In the genomic region with DNA sequence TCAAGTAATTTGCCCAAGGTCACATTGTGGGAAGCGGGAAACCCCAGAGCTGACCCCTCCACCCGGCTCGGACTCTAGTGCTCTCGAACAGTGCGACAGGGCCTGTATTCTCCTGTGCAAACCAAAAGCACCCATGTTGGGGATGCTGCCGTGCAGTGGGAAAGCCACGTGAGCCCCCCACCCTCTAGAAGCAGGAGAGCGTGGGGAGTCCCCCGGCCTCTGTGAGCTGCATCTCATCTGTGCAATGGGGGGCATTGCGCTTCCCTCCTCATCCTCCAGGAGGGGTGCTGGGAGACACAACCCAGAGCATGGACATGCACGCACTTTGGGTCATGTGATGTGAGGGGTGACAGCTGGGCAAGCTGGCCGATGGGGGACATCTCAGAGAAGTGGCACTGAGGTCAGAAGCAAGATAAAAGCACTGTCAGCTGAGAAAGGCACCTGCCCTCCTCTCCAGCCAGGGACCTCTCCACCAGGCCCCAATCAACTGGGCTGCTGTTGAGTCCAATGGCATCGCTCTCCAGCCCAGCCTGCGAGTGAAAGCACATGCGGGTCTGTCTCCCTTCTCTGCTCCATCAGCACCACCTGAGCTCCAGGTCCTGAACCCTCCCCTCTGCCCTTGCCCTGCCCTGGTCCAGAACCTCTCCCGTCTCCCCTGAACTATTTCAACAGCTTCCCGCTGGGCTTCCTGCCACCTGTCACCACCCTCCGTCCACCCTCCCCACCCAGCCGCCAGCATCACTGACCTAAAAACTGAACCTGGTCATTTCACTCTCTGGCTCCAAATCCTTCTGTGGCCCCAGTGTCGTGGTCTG, we compare ENCODE assay signal across 1 cellular context.
TF ChIP-seq lines count a peak whose summit lies in the region.

No MANE protein-coding gene starts in this region.

TF ChIP-seq in K562, 482 proteins besides CTCF, POLR2A, EP300 and RAD21:
- TF ChIP-seq, protein P1, sequence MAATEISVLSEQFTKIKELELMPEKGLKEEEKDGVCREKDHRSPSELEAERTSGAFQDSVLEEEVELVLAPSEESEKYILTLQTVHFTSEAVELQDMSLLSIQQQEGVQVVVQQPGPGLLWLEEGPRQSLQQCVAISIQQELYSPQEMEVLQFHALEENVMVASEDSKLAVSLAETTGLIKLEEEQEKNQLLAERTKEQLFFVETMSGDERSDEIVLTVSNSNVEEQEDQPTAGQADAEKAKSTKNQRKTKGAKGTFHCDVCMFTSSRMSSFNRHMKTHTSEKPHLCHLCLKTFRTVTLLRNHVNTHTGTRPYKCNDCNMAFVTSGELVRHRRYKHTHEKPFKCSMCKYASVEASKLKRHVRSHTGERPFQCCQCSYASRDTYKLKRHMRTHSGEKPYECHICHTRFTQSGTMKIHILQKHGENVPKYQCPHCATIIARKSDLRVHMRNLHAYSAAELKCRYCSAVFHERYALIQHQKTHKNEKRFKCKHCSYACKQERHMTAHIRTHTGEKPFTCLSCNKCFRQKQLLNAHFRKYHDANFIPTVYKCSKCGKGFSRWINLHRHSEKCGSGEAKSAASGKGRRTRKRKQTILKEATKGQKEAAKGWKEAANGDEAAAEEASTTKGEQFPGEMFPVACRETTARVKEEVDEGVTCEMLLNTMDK (IDR thresholded peaks at IDR 0.05; ENCODE audit: borderline replicate concordance, insufficient read depth, low read depth, low read length, poor library complexity, severe bottlenecking), result no peak
- TF ChIP-seq MIER1 (IDR thresholded peaks at IDR 0.05; ENCODE audit: low read depth), result no peak
- TF ChIP-seq, protein P2, sequence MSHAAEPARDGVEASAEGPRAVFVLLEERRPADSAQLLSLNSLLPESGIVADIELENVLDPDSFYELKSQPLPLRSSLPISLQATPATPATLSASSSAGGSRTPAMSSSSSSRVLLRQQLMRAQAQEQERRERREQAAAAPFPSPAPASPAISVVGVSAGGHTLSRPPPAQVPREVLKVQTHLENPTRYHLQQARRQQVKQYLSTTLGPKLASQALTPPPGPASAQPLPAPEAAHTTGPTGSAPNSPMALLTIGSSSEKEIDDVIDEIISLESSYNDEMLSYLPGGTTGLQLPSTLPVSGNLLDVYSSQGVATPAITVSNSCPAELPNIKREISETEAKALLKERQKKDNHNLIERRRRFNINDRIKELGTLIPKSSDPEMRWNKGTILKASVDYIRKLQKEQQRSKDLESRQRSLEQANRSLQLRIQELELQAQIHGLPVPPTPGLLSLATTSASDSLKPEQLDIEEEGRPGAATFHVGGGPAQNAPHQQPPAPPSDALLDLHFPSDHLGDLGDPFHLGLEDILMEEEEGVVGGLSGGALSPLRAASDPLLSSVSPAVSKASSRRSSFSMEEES (CRISPR knock-in tag; IDR thresholded peaks at IDR 0.05), result peak; percentile 56
